In the genomic region with DNA sequence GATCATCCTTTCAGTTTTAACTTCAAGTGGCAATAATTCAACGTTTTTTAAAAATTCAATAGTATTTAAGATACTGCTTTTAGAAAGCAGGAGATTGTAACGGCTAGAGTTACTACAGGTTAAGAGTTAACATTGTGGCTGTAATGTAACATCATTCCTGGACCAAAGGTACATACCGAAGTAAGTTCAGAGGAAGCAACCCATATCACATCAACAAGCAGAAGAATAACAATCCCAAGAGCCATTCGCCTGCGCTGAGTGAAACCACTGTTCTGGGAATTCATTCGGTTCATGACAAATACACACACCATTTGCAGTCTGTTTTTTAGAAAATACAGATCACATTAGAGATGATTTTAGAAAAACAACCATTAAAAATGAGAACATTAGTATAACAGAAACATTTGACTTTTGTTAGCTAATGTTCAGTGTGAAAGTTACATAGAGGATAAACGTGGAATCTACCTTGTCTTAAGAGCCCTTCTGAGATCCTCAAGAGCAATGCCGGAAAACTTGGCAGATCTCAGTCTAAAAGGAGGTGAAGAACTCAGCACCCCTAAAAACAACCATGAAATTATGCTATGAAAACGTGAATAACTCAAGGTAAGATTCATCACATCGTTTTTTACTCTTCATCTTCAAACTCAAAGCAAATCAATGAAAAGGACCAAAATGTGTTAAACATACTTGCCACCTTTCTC, we compare ENCODE assay signal across 8 cellular contexts. TPM values are rescaled to one million over a fixed set of nuclear protein-coding genes. Genes with fewer than 3 reads are reported as not detected.
DNase-seq lines count a peak whose midpoint lies in the region; ATAC-seq and TF ChIP-seq lines count a peak whose summit lies in the region.

No MANE protein-coding gene starts in this region.

- peaks cover 57% of the 10 kb centered on the region for H3K79me2 ChIP-seq in smooth muscle cell (ENCODE audit: low read depth)

- peaks cover 4% of the 10 kb centered on the region for H3K27me3 ChIP-seq in iPS-15b (ENCODE audit: control insufficient read depth, insufficient read depth, low read length)
- H3K27me3 ChIP-seq in smooth muscle cell (ENCODE audit: low read depth): no peaks in the 10 kb centered on the region

- H3K9me3 ChIP-seq in iPS-15b (ENCODE audit: control insufficient read depth, insufficient read depth, low read length) (no peaks in the 10 kb centered on the region), smooth muscle cell (replicated peaks; ENCODE audit: low read depth) (no peaks in the 10 kb centered on the region)

- no peaks in the 10 kb centered on the region for H3K9me3 Mint-ChIP-seq in activated naive CD4-positive, alpha-beta T cell treated with anti-CD3 and anti-CD28 coated beads, Interleukin-2, amount 10 ng/mL, durations not matched to agents 7 days and 5 days
- H3K9me3 Mint-ChIP-seq in activated CD4-positive, alpha-beta memory T cell treated with anti-CD3 and anti-CD28 coated beads for 36 hours: no peaks in the 10 kb centered on the region

- no peaks in the 10 kb centered on the region for H3F3A ChIP-seq in smooth muscle cell (ENCODE audit: low read depth)

- H3K36me3 Mint-ChIP-seq in activated naive CD4-positive, alpha-beta T cell treated with anti-CD3 and anti-CD28 coated beads, Interleukin-2, amount 10 ng/mL, durations not matched to agents 7 days and 5 days: peaks cover 22% of the 10 kb centered on the region
- peaks cover 20% of the 10 kb centered on the region for H3K36me3 Mint-ChIP-seq in activated CD4-positive, alpha-beta memory T cell treated with anti-CD3 and anti-CD28 coated beads for 36 hours

- CTCF ChIA-PET in activated naive CD4-positive, alpha-beta T cell treated with anti-CD3 and anti-CD28 coated beads, Interleukin-2, amount 10 ng/mL, durations not matched to agents 7 days and 5 days (lab: Charles Lee): interaction anchor here (0.8 to 2.3 kb wide), 4 partner anchors 9 to 225 kb away, joined by 3 to 15 read pairs (median 4); no protein-coding TSS in a partner anchor
- CTCF ChIA-PET in activated CD4-positive, alpha-beta memory T cell treated with anti-CD3 and anti-CD28 coated beads for 36 hours (lab: Charles Lee): interaction anchor here (1.3 to 2.7 kb wide), 4 partner anchors 34 to 223 kb away, joined by 4 to 14 read pairs (median 4); partner anchors contain the start of gene ACTR3

- no peak for ATAC-seq in HG02642 (IDR thresholded peaks at IDR 0.05; ENCODE audit: poor library complexity, unreplicated experiment)

- peak overlapping the region; percentile 97 for H3K4me3 Mint-ChIP-seq in activated naive CD4-positive, alpha-beta T cell treated with anti-CD3 and anti-CD28 coated beads, Interleukin-2, amount 10 ng/mL, durations not matched to agents 7 days and 5 days
- peak overlapping the region; percentile 89 for H3K4me3 Mint-ChIP-seq in activated CD4-positive, alpha-beta memory T cell treated with anti-CD3 and anti-CD28 coated beads for 36 hours

- H3K4me3 ChIP-seq in iPS-15b (ENCODE audit: low read depth, low read length) (peak overlapping the region; percentile 73), smooth muscle cell (peak overlapping the region; percentile 84)

- POLR2A ChIA-PET in activated CD4-positive, alpha-beta memory T cell treated with anti-CD3 and anti-CD28 coated beads for 36 hours (lab: Charles Lee): interaction anchor here (1.2 to 2.3 kb wide), 3 partner anchors 96 to 138 kb away, joined by 5 to 16 read pairs (median 10); partner anchors contain the start of gene ACTR3

- H4K20me1 ChIP-seq in smooth muscle cell (ENCODE audit: low read depth): peaks cover 30% of the 10 kb centered on the region

- H3K4me1 ChIP-seq in iPS-15b (ENCODE audit: control insufficient read depth, insufficient read depth, low read length) (no peaks in the 10 kb centered on the region), smooth muscle cell (ENCODE audit: low read depth) (peaks cover 10% of the 10 kb centered on the region)

- no peaks in the 10 kb centered on the region for H3K36me3 ChIP-seq in iPS-15b (ENCODE audit: control insufficient read depth, insufficient read depth, low read length)
- no peaks in the 10 kb centered on the region for H3K36me3 ChIP-seq in smooth muscle cell (ENCODE audit: low read depth)

- H3K27ac Mint-ChIP-seq in activated naive CD4-positive, alpha-beta T cell treated with anti-CD3 and anti-CD28 coated beads, Interleukin-2, amount 10 ng/mL, durations not matched to agents 7 days and 5 days: peak overlapping the region; percentile 87
- H3K27ac Mint-ChIP-seq in activated CD4-positive, alpha-beta memory T cell treated with anti-CD3 and anti-CD28 coated beads for 36 hours: peak overlapping the region; percentile 98

- H3K4me1 Mint-ChIP-seq in activated naive CD4-positive, alpha-beta T cell treated with anti-CD3 and anti-CD28 coated beads, Interleukin-2, amount 10 ng/mL, durations not matched to agents 7 days and 5 days: peaks cover 30% of the 10 kb centered on the region
- peaks cover 25% of the 10 kb centered on the region for H3K4me1 Mint-ChIP-seq in activated CD4-positive, alpha-beta memory T cell treated with anti-CD3 and anti-CD28 coated beads for 36 hours (ENCODE audit: low read depth)

- WGBS in smooth muscle cell (ENCODE audit: low lambda C conversion rate): 47% methylated on average over 10 of the region's 10 CpGs

- DNase-seq in activated naive CD4-positive, alpha-beta T cell treated with anti-CD3 and anti-CD28 coated beads, Interleukin-2, amount 10 ng/mL, durations not matched to agents 7 days and 5 days: no peak
- no peak for DNase-seq in activated naive CD4-positive, alpha-beta T cell treated with Interleukin-2 at 50 U/mL for 16 hours
- DNase-seq in activated CD4-positive, alpha-beta memory T cell treated with anti-CD3 and anti-CD28 coated beads for 36 hours: no peak
- DNase-seq in smooth muscle cell (lab: John Stamatoyannopoulos, UW; ENCODE audit: unreplicated experiment) (no peak), A172 (ENCODE audit: low spot score) (no peak), DMS114 treated with DMSO at 0.1 percent for 48 hours (lab: John Stamatoyannopoulos, UW; ENCODE audit: unreplicated experiment) (no peak)

- H2AFZ ChIP-seq in smooth muscle cell (ENCODE audit: low read depth): peak overlapping the region; percentile 76

- intact Hi-C loops in activated CD4-positive, alpha-beta memory T cell treated with anti-CD3 and anti-CD28 coated beads for 36 hours (cut with micrococcal nuclease): loop anchor here (1.0 to 5.0 kb wide), 2 partner anchors 94 to 207 kb away; no protein-coding TSS in a partner anchor

- H3K27ac ChIP-seq in smooth muscle cell (ENCODE audit: low read depth): peak overlapping the region; percentile 86

- TF ChIP-seq CTCF in smooth muscle cell (IDR thresholded peaks at IDR 0.05; ENCODE audit: borderline replicate concordance, insufficient read depth, poor library complexity, severe bottlenecking): no peak

- peaks cover 4% of the 10 kb centered on the region for H3K27me3 Mint-ChIP-seq in activated naive CD4-positive, alpha-beta T cell treated with anti-CD3 and anti-CD28 coated beads, Interleukin-2, amount 10 ng/mL, durations not matched to agents 7 days and 5 days
- no peaks in the 10 kb centered on the region for H3K27me3 Mint-ChIP-seq in activated CD4-positive, alpha-beta memory T cell treated with anti-CD3 and anti-CD28 coated beads for 36 hours

- H3K9ac ChIP-seq in iPS-15b (ENCODE audit: low read depth, low read length) (no peak overlapping the region), smooth muscle cell (ENCODE audit: low read depth) (peak overlapping the region; percentile 88)

- peak overlapping the region; percentile 93 for H3K4me2 ChIP-seq in smooth muscle cell

RNA-seq across cellular contexts. Expression of gene SLC35F5, which starts 1.3 kb away (rescaled TPM):
- 10 to 100 TPM; 21.7 to 24.3 TPM for total RNA-seq in activated CD4-positive, alpha-beta memory T cell treated with anti-CD3 and anti-CD28 coated beads for 36 hours
- total RNA-seq in smooth muscle cell: 83.7 and 121 TPM in 2 replicates
- polyA plus RNA-seq in smooth muscle cell: 40.0 and 47.8 TPM in 2 replicates
- total RNA-seq in A172 (2014; rRNA removed; shearing (Covaris generic)): 82.8 and 90.9 TPM in 2 replicates
